In the genomic region with DNA sequence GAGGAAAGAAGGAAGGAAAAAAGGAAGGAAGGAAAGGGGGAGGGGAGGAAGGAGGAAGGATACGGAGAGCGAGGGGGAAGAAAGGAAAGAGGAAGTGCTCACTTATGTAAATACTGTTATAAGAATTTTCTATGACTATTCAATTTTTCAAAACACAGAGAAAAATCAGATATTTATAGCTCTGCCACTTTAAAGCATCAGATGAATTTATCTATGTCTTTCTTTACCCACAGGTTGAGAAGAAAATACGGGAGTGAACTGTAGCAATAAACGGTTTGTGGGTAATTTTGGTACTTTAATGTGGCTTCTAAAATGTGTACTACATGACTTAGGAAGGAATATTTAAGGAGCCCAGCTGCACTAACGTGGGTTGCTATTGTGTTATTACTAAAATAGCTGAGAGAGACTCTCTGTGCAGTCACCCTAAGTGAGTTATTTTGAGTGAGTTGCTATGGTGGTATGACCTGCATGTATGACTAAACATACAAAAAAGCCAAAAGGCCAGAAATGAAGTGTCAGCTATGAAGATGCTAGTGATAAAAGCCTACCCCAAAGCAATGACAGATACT, we compare ENCODE assay signal across 11 cellular contexts.
DNase-seq lines count a peak whose midpoint lies in the region; ATAC-seq, FAIRE-seq and TF ChIP-seq lines count a peak whose summit lies in the region.
"Had no signal": no experiment of that assay in that cellular context is flagged by ENCODE, and none has a peak within 500 bp of the region (broad histone marks: within the 10 kb centered on the region; RNA-seq: fewer than 3 reads in every experiment).

No MANE protein-coding gene starts in this region.

- no peak for FAIRE-seq in GM12878 (lab: Jason Lieb, UNC)

- SMC1A ChIA-PET in GM12878 (lab: Charles Lee; ENCODE audit: uncharacterized antibody, unreplicated experiment) = interaction anchor here (1.7 kb wide), 1 partner anchor 293 kb away, joined by 4 read pairs; no protein-coding TSS in a partner anchor

- 0% methylated on average over 5 of the region's 5 CpGs for WGBS in GM12878 (ENCODE audit: insufficient coverage, insufficient replicate concordance, low lambda C conversion rate, missing lambda C conversion rate)

- peak overlapping the region; percentile 35 for H2AFZ ChIP-seq in GM12878 (ENCODE audit: control insufficient read depth, low read depth, low read length)

- no peak overlapping the region for H3K9ac ChIP-seq in GM12878 (ENCODE audit: control insufficient read depth, insufficient read depth, low read length)

- ATAC-seq in HG03342 (IDR thresholded peaks at IDR 0.05; ENCODE audit: unreplicated experiment) (peak; percentile 64), GM12878 (peak; percentile 45), HG03135 (IDR thresholded peaks at IDR 0.05; ENCODE audit: unreplicated experiment) (no peak)

- RAD21 ChIA-PET in GM12878 (lab: Charles Lee; ENCODE audit: unreplicated experiment) = no interaction called here

- intact Hi-C loops in GM12878 (cut with micrococcal nuclease; ENCODE audit: unreplicated experiment) = no loop called here
- intact Hi-C loops in CD4-positive, alpha-beta memory T cell (cut with micrococcal nuclease) = no loop called here

- H3K27me3 Mint-ChIP-seq in CD4-positive, alpha-beta memory T cell = peaks cover 5 to 16% of the 10 kb centered on the region in 2 donors

- no peaks in the 10 kb centered on the region for H4K20me1 ChIP-seq in GM12878 (ENCODE audit: control insufficient read depth, insufficient read depth)

- H3K4me3 ChIP-seq in GM12878 = no peak overlapping the region
- no peak overlapping the region for H3K4me3 ChIP-seq in CD4-positive, alpha-beta memory T cell (ENCODE audit: low read length in 2 of 2)
- H3K4me3 ChIP-seq: ascending aorta had no signal

- H3K4me2 ChIP-seq in GM12878 (ENCODE audit: control insufficient read depth, insufficient read depth) = no peak overlapping the region

- no peak overlapping the region for H3K4me3 Mint-ChIP-seq in CD4-positive, alpha-beta memory T cell
- H3K4me3 Mint-ChIP-seq: stimulated activated naive CD8-positive, alpha-beta T cell treated with anti-CD3 and anti-CD28 coated beads, Interleukin-15, Interleukin-2, amounts not matched to agents 100 ng/mL and 50 ng/mL, for 24 hours had no signal

- no peaks in the 10 kb centered on the region for H3K36me3 Mint-ChIP-seq in CD4-positive, alpha-beta memory T cell

- no peak for TF ChIP-seq CTCF in GM10248 (IDR thresholded peaks at IDR 0.05; ENCODE audit: control extremely low read depth, extremely low read depth, low read depth, missing control alignments)
- TF ChIP-seq CTCF in GM20000 (IDR thresholded peaks at IDR 0.05; ENCODE audit: extremely low read depth, missing control alignments) = no peak
- no peak for TF ChIP-seq CTCF in GM12878 (IDR thresholded peaks at IDR 0.05 in 2 of 3, conservative IDR thresholded peaks at IDR 0.05 in 1 of 3; ENCODE audit: control insufficient read depth in 2 of 3, extremely low read depth in 1 of 3, insufficient read depth in 1 of 3, low read depth in 3 of 3, low read length in 3 of 3)

- no peaks in the 10 kb centered on the region for H3K4me1 Mint-ChIP-seq in CD4-positive, alpha-beta memory T cell

- H3K9me3 Mint-ChIP-seq in CD4-positive, alpha-beta memory T cell = peaks cover 0 to 5% (median 0%) of the 10 kb centered on the region in 8 donors
- H3K9me3 Mint-ChIP-seq: stimulated activated naive CD8-positive, alpha-beta T cell treated with anti-CD3 and anti-CD28 coated beads, Interleukin-15, Interleukin-2, amounts not matched to agents 100 ng/mL and 50 ng/mL, for 24 hours had no signal

- in situ Hi-C loops in GM12878 (cut with MboI) = loop anchor here (25.0 kb wide), 1 partner anchor 455 kb away; the partner anchor contains the start of gene RSPH3
- in situ Hi-C loops in G401 (cut with HindIII; ENCODE audit: low sequenced_read_pairs) = no loop called here

- peak overlapping the region; percentile 20; the same call in 1 of the 2 replicates for H3K27ac ChIP-seq in GM12878 (ENCODE audit: control insufficient read depth, insufficient read depth)
- no peak overlapping the region for H3K27ac ChIP-seq in CD4-positive, alpha-beta memory T cell (ENCODE audit: low read depth, low read length)
- H3K27ac ChIP-seq: ascending aorta had no signal

- no peak overlapping the region for H3K27ac Mint-ChIP-seq in CD4-positive, alpha-beta memory T cell
- H3K27ac Mint-ChIP-seq: stimulated activated naive CD8-positive, alpha-beta T cell treated with anti-CD3 and anti-CD28 coated beads, Interleukin-15, Interleukin-2, amounts not matched to agents 100 ng/mL and 50 ng/mL, for 24 hours had no signal

- TF ChIP-seq EP300 in GM12878 (IDR thresholded peaks at IDR 0.05; ENCODE audit: borderline replicate concordance in 1 of 2, control insufficient read depth in 1 of 2, low read depth in 2 of 2, low read length in 2 of 2) = no peak

- no peaks in the 10 kb centered on the region for H3K27me3 ChIP-seq in GM12878 (replicated peaks in 1 of 2; ENCODE audit: control insufficient read depth in 2 of 2, insufficient read depth in 2 of 2, low read length in 1 of 2)
- H3K27me3 ChIP-seq in CD4-positive, alpha-beta memory T cell (ENCODE audit: insufficient read depth, low read length) = peaks cover 3% of the 10 kb centered on the region
- H3K27me3 ChIP-seq: ascending aorta had no signal

- peak; percentile 55 for DNase-seq in GM10248 (ENCODE audit: extremely low spot score)
- peak; percentile 54 for DNase-seq in GM20000 (ENCODE audit: low spot score)
- peak; percentile 15 for DNase-seq in GM12878 (ENCODE audit: low read depth, low spot score)
- DNase-seq in GDM1 (lab: John Stamatoyannopoulos, UW) = no peak
- no peak for DNase-seq in CD4-positive, alpha-beta memory T cell
- no peak for DNase-seq in G401 (ENCODE audit: low spot score)
- DNase-seq: activated CD4-positive, alpha-beta T cell treated with anti-CD3 and anti-CD28 coated beads, Interleukin-2, amount 50 U/mL, for 48 hours had no signal

- CTCF ChIA-PET in GM10248 (lab: Yijun Ruan, JAX) = interaction anchor here (1.0 to 1.1 kb wide), 2 partner anchors 13 to 52 kb away, joined by 3 read pairs; no protein-coding TSS in a partner anchor
- CTCF ChIA-PET in GM12878 (lab: Yijun Ruan, JAX) = interaction anchor here (0.6 kb wide), 1 partner anchor 542 kb away, joined by 3 read pairs; no protein-coding TSS in a partner anchor
- CTCF ChIA-PET in CD4-positive, alpha-beta memory T cell (lab: Charles Lee; ENCODE audit: partially characterized antibody) = no interaction called here

- no TSS peak for BruUV-seq in GM12878 (replicated peaks; lab: Mats Ljungman, UMichigan)

- no peak for TF ChIP-seq RAD21 in GM12878 (IDR thresholded peaks at IDR 0.05; ENCODE audit: insufficient read depth, low read depth, low read length)

- POLR2A ChIA-PET in GM10248 (lab: Yijun Ruan, JAX) = no interaction called here
- POLR2A ChIA-PET in GM12878 (lab: Charles Lee) = no interaction called here
- POLR2A ChIA-PET in CD4-positive, alpha-beta memory T cell (lab: Charles Lee; ENCODE audit: partially characterized antibody) = no interaction called here

- H3K4me1 ChIP-seq in GM12878 (ENCODE audit: control insufficient read depth, insufficient read depth, low read length) = peaks cover 8% of the 10 kb centered on the region
- H3K4me1 ChIP-seq in CD4-positive, alpha-beta memory T cell (ENCODE audit: insufficient read depth, low read length) = no peaks in the 10 kb centered on the region
- H3K4me1 ChIP-seq: ascending aorta had no signal

- peaks cover 1% of the 10 kb centered on the region; the same call in 1 of the 3 replicates for H3K9me3 ChIP-seq in GM12878 (replicated peaks; ENCODE audit: control insufficient read depth, insufficient read depth, low read length)
- H3K9me3 ChIP-seq in CD4-positive, alpha-beta memory T cell (ENCODE audit: control insufficient read depth in 1 of 2, low read length in 2 of 2) = no peaks in the 10 kb centered on the region
- H3K9me3 ChIP-seq: ascending aorta had no signal

- TF ChIP-seq POLR2A in GM12878 (IDR thresholded peaks at IDR 0.05; ENCODE audit: low read depth, low read length) = no peak

- no peaks in the 10 kb centered on the region for H3K36me3 ChIP-seq in GM12878 (ENCODE audit: control insufficient read depth in 2 of 2, insufficient read depth in 2 of 2, low read length in 1 of 2)
- no peaks in the 10 kb centered on the region for H3K36me3 ChIP-seq in CD4-positive, alpha-beta memory T cell (ENCODE audit: insufficient read depth, low read length)
- H3K36me3 ChIP-seq: ascending aorta had no signal

- no peaks in the 10 kb centered on the region for H3K79me2 ChIP-seq in GM12878 (ENCODE audit: control insufficient read depth, insufficient read depth, low read length)

TF ChIP-seq in GM12878, 131 proteins besides CTCF, POLR2A, EP300 and RAD21 (continues in another document):
- TF ChIP-seq MEF2A (IDR thresholded peaks at IDR 0.05; ENCODE audit: insufficient read depth, low read depth, low read length) = peak; percentile 98
- peak; percentile 95 for TF ChIP-seq NFIC (IDR thresholded peaks at IDR 0.05; ENCODE audit: low read depth, low read length)
- no peak for TF ChIP-seq NRF1 (conservative IDR thresholded peaks at IDR 0.05; ENCODE audit: low read depth, low read length)
- peak in 1 of 2 experiments; percentile 89; a peak in 2 of 4 replicates for TF ChIP-seq CEBPB (IDR thresholded peaks at IDR 0.05; ENCODE audit: borderline replicate concordance in 1 of 2, low read depth in 2 of 2, low read length in 2 of 2)
- peak; percentile 54 for TF ChIP-seq BCL3 (IDR thresholded peaks at IDR 0.05; ENCODE audit: borderline replicate concordance, insufficient read depth, low read depth, low read length, poor library complexity, severe bottlenecking)
- 0 out of 2 replicates have a peak, but pooled peaks have one; percentile 42 for TF ChIP-seq EED (IDR thresholded peaks at IDR 0.05; ENCODE audit: low read depth)
- peak; percentile 59; the same call in 1 of the 2 replicates for TF ChIP-seq CREB1 (IDR thresholded peaks at IDR 0.05; ENCODE audit: low read depth)
- peak; percentile 54 for TF ChIP-seq MEF2B (IDR thresholded peaks at IDR 0.05; ENCODE audit: partially characterized antibody, poor library complexity, severe bottlenecking)
- TF ChIP-seq NR2C2 (IDR thresholded peaks at IDR 0.05; ENCODE audit: borderline replicate concordance, control insufficient read depth, insufficient read length, low read depth) = no peak

Comparison
In these comparisons a context has a peak if more than half of its experiments do, and no peak if none do; other contexts are left out.
1. DNase-seq: peak in GM10248 (single experiment), GM20000 (single experiment) and GM12878 (single experiment); none in GDM1 (single experiment), CD4-positive, alpha-beta memory T cell (0 of 5) and G401 (single experiment).